Comparison of ENCODE assay signal across 8 cellular contexts in the genomic region with DNA sequence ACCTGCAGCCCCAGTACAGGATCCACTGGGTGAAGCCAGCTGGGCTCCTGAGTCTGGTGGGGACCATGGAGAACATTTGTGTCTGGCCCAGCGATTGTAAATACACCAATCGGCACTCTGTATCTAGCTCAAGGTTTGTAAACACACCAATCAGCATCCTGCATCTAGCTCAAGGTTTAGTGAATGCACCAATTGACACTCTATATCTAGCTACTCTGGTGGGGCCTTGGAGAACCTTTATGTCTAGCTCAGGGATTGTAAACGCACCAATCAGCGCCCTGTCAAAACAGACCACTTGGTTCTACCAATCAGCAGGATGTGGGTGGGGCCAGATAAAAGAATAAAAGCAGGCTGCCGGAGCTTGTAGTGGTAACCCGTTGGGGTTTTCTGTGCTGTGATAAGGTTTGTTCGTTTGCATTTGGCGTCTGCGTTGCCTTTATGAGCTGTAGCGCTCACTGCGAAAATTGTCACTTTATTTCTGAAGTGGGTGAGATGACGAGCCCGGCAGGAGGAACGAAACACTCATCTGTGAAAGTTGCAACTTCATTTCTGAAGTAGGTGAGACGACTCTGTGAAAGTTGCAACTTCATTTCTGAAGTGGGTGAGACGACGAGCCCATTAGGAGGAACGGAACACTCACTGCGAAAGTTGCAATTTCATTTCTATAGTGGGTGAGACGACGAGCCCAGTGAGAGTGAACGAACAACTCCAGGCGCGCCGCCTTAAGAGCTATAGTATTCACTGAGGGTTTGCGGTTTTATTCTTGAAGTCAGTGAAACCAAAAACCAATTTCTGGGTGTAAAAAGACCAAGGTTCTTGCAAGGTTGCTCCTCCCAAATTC. TPM values are rescaled to one million over a fixed set of nuclear protein-coding genes. Genes with fewer than 3 reads are reported as not detected.
DNase-seq lines count a peak whose midpoint lies in the region; ATAC-seq, FAIRE-seq and TF ChIP-seq lines count a peak whose summit lies in the region.

No MANE protein-coding gene starts in this region.

- H3K4me3 Mint-ChIP-seq in activated T-helper 17 cell treated with anti-CD3 and anti-CD28 coated beads, Interleukin-2, amount 50 U/mL, for 72 hours: peak overlapping the region; percentile 61

- peaks cover 49% of the 10 kb centered on the region for H3K4me1 Mint-ChIP-seq in activated T-helper 17 cell treated with anti-CD3 and anti-CD28 coated beads, Interleukin-2, amount 50 U/mL, for 72 hours

- DNase-seq in GM13976 (ENCODE audit: low spot score) (peak; percentile 86), NOMO-1 (lab: John Stamatoyannopoulos, UW; ENCODE audit: unreplicated experiment in 2 of 2) (peak; percentile 16 to 50), dermis blood vessel endothelial cell (no peak), foreskin melanocyte (no peak), frontal cortex (ENCODE audit: low spot score in 2 of 2) (no peak)
- peak; percentile 42 to 49 for DNase-seq in stimulated activated CD4-positive, alpha-beta T cell treated with anti-CD3 and anti-CD28 coated beads, Interleukin-15, amount 100 ng/mL, for 1 hour (ENCODE audit: low read depth in 1 of 2, low spot score in 1 of 2)

- H3K9me3 Mint-ChIP-seq in activated T-helper 17 cell treated with anti-CD3 and anti-CD28 coated beads, Interleukin-2, amount 50 U/mL, for 72 hours: peaks cover 8% of the 10 kb centered on the region

- in situ Hi-C loops in GM13976 (cut with MboI; ENCODE audit: low sequenced_read_pairs, unreplicated experiment): no loop called here

- H3K36me3 Mint-ChIP-seq in activated T-helper 17 cell treated with anti-CD3 and anti-CD28 coated beads, Interleukin-2, amount 50 U/mL, for 72 hours (ENCODE audit: low read depth): peaks cover 7% of the 10 kb centered on the region

- peak; percentile 78 for ATAC-seq in GM21825 (IDR thresholded peaks at IDR 0.05; ENCODE audit: unreplicated experiment)
- peak; percentile 93 for ATAC-seq in activated T-helper 17 cell treated with anti-CD3 and anti-CD28 coated beads, Interleukin-2, amount 50 U/mL, for 72 hours (replicated peaks)

- TF ChIP-seq CTCF in GM13976 (IDR thresholded peaks at IDR 0.05; ENCODE audit: borderline replicate concordance, control extremely low read depth, extremely low read depth, insufficient read depth, missing control alignments): no peak

- FAIRE-seq in frontal cortex (lab: Jason Lieb, UNC): no peak

- H3K27me3 Mint-ChIP-seq in activated T-helper 17 cell treated with anti-CD3 and anti-CD28 coated beads, Interleukin-2, amount 50 U/mL, for 72 hours: peaks cover 17% of the 10 kb centered on the region

- peak overlapping the region; percentile 94 for H3K27ac Mint-ChIP-seq in activated T-helper 17 cell treated with anti-CD3 and anti-CD28 coated beads, Interleukin-2, amount 50 U/mL, for 72 hours

RNA-seq across cellular contexts. Expression of gene SERPINB6, which starts 31.1 kb away (rescaled TPM):
- 10 to 100 TPM; 22.1 to 26.0 TPM for total RNA-seq in activated T-helper 17 cell treated with anti-CD3 and anti-CD28 coated beads, Interleukin-2, amount 50 U/mL, for 72 hours
- 127 and 135 TPM in 2 replicates for total RNA-seq in dermis blood vessel endothelial cell
- total RNA-seq in frontal cortex: 14.3 TPM

RNA-seq across cellular contexts. Expression of gene SERPINB9, which starts 37.1 kb away (rescaled TPM):
- total RNA-seq in activated T-helper 17 cell treated with anti-CD3 and anti-CD28 coated beads, Interleukin-2, amount 50 U/mL, for 72 hours: 10 to 100 TPM; 11.2 to 66.1 TPM
- total RNA-seq in dermis blood vessel endothelial cell: 37.3 and 98.0 TPM in 2 replicates
- 6.5 TPM for total RNA-seq in frontal cortex

RNA-seq across cellular contexts. Expression of gene NQO2, which starts 59.5 kb away (rescaled TPM):
- total RNA-seq in activated T-helper 17 cell treated with anti-CD3 and anti-CD28 coated beads, Interleukin-2, amount 50 U/mL, for 72 hours: 10 to 100 TPM; 25.1 to 29.3 TPM
- total RNA-seq in dermis blood vessel endothelial cell (22.5 and 24.1 TPM in 2 replicates), frontal cortex (6.1 TPM)

Comparison
In these comparisons a context has a peak if more than half of its experiments do, and no peak if none do; other contexts are left out.
1. DNase-seq: peak in GM13976 (single experiment), NOMO-1 (2 of 2) and stimulated activated CD4-positive, alpha-beta T cell treated with anti-CD3 and anti-CD28 coated beads, Interleukin-15, amount 100 ng/mL, for 1 hour (2 of 2); none in dermis blood vessel endothelial cell (single experiment), foreskin melanocyte (single experiment) and frontal cortex (0 of 2).